Comparison of ENCODE assay signal across 8 cellular contexts in the genomic region with DNA sequence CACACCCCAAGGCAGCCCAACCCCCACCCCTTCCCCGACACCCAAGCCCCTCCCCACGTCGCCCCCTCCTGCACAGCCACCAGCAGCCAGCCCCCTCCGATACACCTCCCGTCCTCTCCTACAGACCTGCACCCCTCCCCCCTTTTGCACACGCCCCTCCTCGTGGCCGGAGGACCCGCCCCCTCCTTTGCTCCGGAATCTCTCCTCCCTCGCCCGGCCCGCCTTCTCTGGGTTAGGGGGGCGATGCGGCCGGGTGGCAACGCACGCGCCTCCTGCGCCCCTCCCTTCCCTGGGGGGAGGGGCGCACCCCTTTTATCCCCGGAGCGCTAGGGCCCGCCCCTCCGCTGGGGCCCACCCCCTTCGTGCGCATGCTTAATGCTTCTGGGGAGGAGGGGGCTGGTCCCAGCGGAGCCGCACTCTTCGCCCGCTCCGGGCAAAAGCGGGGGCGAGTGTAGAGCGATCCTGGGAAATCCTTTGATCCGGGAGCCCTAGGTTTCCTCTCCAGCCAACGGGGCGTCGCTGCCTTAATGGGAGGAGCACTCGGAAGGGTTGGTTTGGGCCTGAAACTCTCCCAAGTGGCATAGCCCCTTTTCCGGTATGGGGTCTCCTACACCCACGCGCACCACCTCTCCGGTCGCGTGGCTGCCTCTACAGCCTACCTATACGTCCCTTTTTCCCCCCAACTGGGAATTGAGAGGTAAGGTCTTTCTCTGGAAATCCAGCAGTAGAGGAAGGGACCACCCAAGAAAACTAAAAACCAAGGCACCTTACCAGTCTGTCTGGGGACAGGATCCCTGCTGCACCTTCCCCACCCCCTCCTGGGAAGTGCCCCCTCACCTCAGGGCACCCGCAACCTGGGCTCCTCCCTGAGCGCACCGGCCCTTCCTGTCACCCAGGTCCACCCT. TPM values are rescaled to one million over a fixed set of nuclear protein-coding genes. Genes with fewer than 3 reads are reported as not detected.
A peak's percentile ranks its signal among the peaks of the same experiment; 100 is the strongest.
DNase-seq lines count a peak whose midpoint lies in the region; ATAC-seq, FAIRE-seq and TF ChIP-seq lines count a peak whose summit lies in the region.

No MANE protein-coding gene starts in this region.

- POLR2A ChIA-PET in SK-N-SH (lab: Yijun Ruan, JAX): interaction anchor here (4.7 kb wide), 1 partner anchor 19 kb away, joined by 39 read pairs; the partner anchor contains the start of gene NRSN2
- POLR2A ChIA-PET in activated naive CD8-positive, alpha-beta T cell treated with anti-CD3 and anti-CD28 coated beads, Interleukin-2, amount 10 ng/mL, durations not matched to agents 7 days and 5 days (lab: Charles Lee): interaction anchor here (0.7 to 5.3 kb wide), 2 partner anchors 29 to 30 kb away, joined by 3 to 84 read pairs; partner anchors contain the start of gene ZCCHC3

- DNase-seq in GM12892 (ENCODE audit: insufficient read length) (peak; percentile 68), NCI-H1092 (lab: John Stamatoyannopoulos, UW) (peak; percentile 82), SK-N-SH (peak; percentile 95), glutamatergic neuron (peak; percentile 88), occipital lobe (lab: John Stamatoyannopoulos, UW) (peak; percentile 72), thyroid gland (peak; percentile 93)
- DNase-seq in activated naive CD8-positive, alpha-beta T cell treated with anti-CD3 and anti-CD28 coated beads, Interleukin-2, amount 10 ng/mL, durations not matched to agents 7 days and 5 days: peak; percentile 86

- peak in 1 of 2 experiments; percentile 39; a peak in 2 of 4 replicates for TF ChIP-seq EP300 in SK-N-SH (IDR thresholded peaks at IDR 0.05; ENCODE audit: borderline replicate concordance in 1 of 2, low read depth in 1 of 2, low read length in 1 of 2)

- peaks cover 31% of the 10 kb centered on the region for H3K4me1 Mint-ChIP-seq in activated naive CD8-positive, alpha-beta T cell treated with anti-CD3 and anti-CD28 coated beads, Interleukin-2, amount 10 ng/mL, durations not matched to agents 7 days and 5 days
- H3K4me1 Mint-ChIP-seq in glutamatergic neuron (ENCODE audit: low read depth, unreplicated experiment): peaks cover 20% of the 10 kb centered on the region

- intact Hi-C loops in thyroid gland (cut with DNase I): no loop called here

- peak; percentile 19 for ATAC-seq in activated naive CD8-positive, alpha-beta T cell treated with anti-CD3 and anti-CD28 coated beads, Interleukin-2, amount 10 ng/mL, durations not matched to agents 7 days and 5 days (ENCODE audit: low read depth)
- no peak for ATAC-seq in HG02759 (IDR thresholded peaks at IDR 0.05; ENCODE audit: unreplicated experiment)

- no peak for TF ChIP-seq RAD21 in SK-N-SH (IDR thresholded peaks at IDR 0.05; ENCODE audit: low read length)

- peaks cover 37% of the 10 kb centered on the region for H3K79me2 ChIP-seq in SK-N-SH (ENCODE audit: insufficient read depth)

- TF ChIP-seq POLR2A in GM12892 (IDR thresholded peaks at IDR 0.05; ENCODE audit: low read depth, low read length) (peak; percentile 43; the same call in 1 of the 2 replicates), thyroid gland (IDR thresholded peaks at IDR 0.05) (peak in 1 of 2 donors; percentile 67)

- 2% methylated on average over 40 of the region's 50 CpGs for WGBS in SK-N-SH (ENCODE audit: low lambda C conversion rate)
- WGBS in thyroid gland, 2 donors: 4 to 7% methylated on average over 5 to 20 of the region's 50 CpGs

- H4K20me1 ChIP-seq in SK-N-SH (ENCODE audit: insufficient read depth): peaks cover 45% of the 10 kb centered on the region

- H3K9me3 Mint-ChIP-seq in activated naive CD8-positive, alpha-beta T cell treated with anti-CD3 and anti-CD28 coated beads, Interleukin-2, amount 10 ng/mL, durations not matched to agents 7 days and 5 days: no peaks in the 10 kb centered on the region
- peaks cover 28% of the 10 kb centered on the region for H3K9me3 Mint-ChIP-seq in glutamatergic neuron (ENCODE audit: unreplicated experiment)

- H3K4me3 ChIP-seq in SK-N-SH (ENCODE audit: low read depth in 2 of 2, low read length in 1 of 2) (peak overlapping the region; percentile 93 to 98), thyroid gland (replicated peaks in 1 of 3) (peak overlapping the region; percentile 19 to 75 (median 62))

- peaks cover 35% of the 10 kb centered on the region for H3F3A ChIP-seq in SK-N-SH (replicated peaks; ENCODE audit: insufficient read depth)

- H3K4me1 ChIP-seq in SK-N-SH (ENCODE audit: control insufficient read depth in 1 of 2, insufficient read depth in 2 of 2, low read depth in 1 of 2, low read length in 1 of 2): peaks cover 29 to 33% of the 10 kb centered on the region in 2 experiments; a peak in 3 of 4 replicates
- H3K4me1 ChIP-seq in thyroid gland: peaks cover 14 to 33% of the 10 kb centered on the region in 2 donors

- no peak overlapping the region for H2AFZ ChIP-seq in SK-N-SH (ENCODE audit: low read depth)

- peaks cover 7 to 18% of the 10 kb centered on the region in 2 experiments for H3K36me3 ChIP-seq in SK-N-SH (replicated peaks in 1 of 2; ENCODE audit: control insufficient read depth in 1 of 2, insufficient read depth in 2 of 2, low read length in 1 of 2)
- H3K36me3 ChIP-seq in thyroid gland: no peaks in the 10 kb centered on the region

- CTCF ChIA-PET in SK-N-SH (lab: Yijun Ruan, JAX): interaction anchor here (4.3 to 5.9 kb wide), 2 partner anchors 16 to 19 kb away, joined by 21 to 65 read pairs; partner anchors contain the start of gene NRSN2

- H3K36me3 Mint-ChIP-seq in activated naive CD8-positive, alpha-beta T cell treated with anti-CD3 and anti-CD28 coated beads, Interleukin-2, amount 10 ng/mL, durations not matched to agents 7 days and 5 days: no peaks in the 10 kb centered on the region
- no peaks in the 10 kb centered on the region for H3K36me3 Mint-ChIP-seq in glutamatergic neuron (ENCODE audit: unreplicated experiment)

- H3K27ac Mint-ChIP-seq in activated naive CD8-positive, alpha-beta T cell treated with anti-CD3 and anti-CD28 coated beads, Interleukin-2, amount 10 ng/mL, durations not matched to agents 7 days and 5 days: peak overlapping the region; percentile 75
- peak overlapping the region; percentile 79 for H3K27ac Mint-ChIP-seq in glutamatergic neuron (ENCODE audit: unreplicated experiment)

- H3K4me3 Mint-ChIP-seq in activated naive CD8-positive, alpha-beta T cell treated with anti-CD3 and anti-CD28 coated beads, Interleukin-2, amount 10 ng/mL, durations not matched to agents 7 days and 5 days: peak overlapping the region; percentile 82
- peak overlapping the region; percentile 81 for H3K4me3 Mint-ChIP-seq in glutamatergic neuron (ENCODE audit: unreplicated experiment)

- peak; percentile 76 for FAIRE-seq in GM12892 (lab: Jason Lieb, UNC)

- H3K9ac ChIP-seq in SK-N-SH: peak overlapping the region; percentile 86

- H3K9me2 ChIP-seq in SK-N-SH: no peaks in the 10 kb centered on the region

- H3K27ac ChIP-seq in SK-N-SH (ENCODE audit: low read depth in 2 of 2, low read length in 1 of 2) (peak overlapping the region; percentile 74 to 96), thyroid gland (peak overlapping the region; percentile 88 to 98 (median 91))

- peak overlapping the region; percentile 99 for H3K4me2 ChIP-seq in SK-N-SH

- H3K9me3 ChIP-seq in SK-N-SH (no peaks in the 10 kb centered on the region), thyroid gland (no peaks in the 10 kb centered on the region)

- no peaks in the 10 kb centered on the region for H3K27me3 Mint-ChIP-seq in activated naive CD8-positive, alpha-beta T cell treated with anti-CD3 and anti-CD28 coated beads, Interleukin-2, amount 10 ng/mL, durations not matched to agents 7 days and 5 days
- peaks cover 18% of the 10 kb centered on the region for H3K27me3 Mint-ChIP-seq in glutamatergic neuron (ENCODE audit: unreplicated experiment)

- H3K27me3 ChIP-seq in SK-N-SH (ENCODE audit: insufficient read depth) (no peaks in the 10 kb centered on the region), thyroid gland (no peaks in the 10 kb centered on the region)

- TF ChIP-seq CTCF in SK-N-SH (IDR thresholded peaks at IDR 0.05): no peak
- TF ChIP-seq CTCF in glutamatergic neuron (IDR thresholded peaks at IDR 0.05; ENCODE audit: partially characterized antibody, unreplicated experiment): no peak
- TF ChIP-seq CTCF in thyroid gland (IDR thresholded peaks at IDR 0.05): no peak

RNA-seq across cellular contexts. Expression of gene SOX12, which starts 1.9 kb away (rescaled TPM):
- 2.1 TPM for polyA plus RNA-seq in GM12892 (2012; ENCODE audit: missing spikeins)
- polyA plus RNA-seq in SK-N-SH (2012; rRNA removed): 7.0 and 11.3 TPM in 2 replicates
- polyA plus RNA-seq in SK-N-SH (2012; cell fraction: cytosol; rRNA removed): 7.9 and 10.8 TPM in 2 replicates
- 44.6 and 55.2 TPM in 2 replicates for polyA plus RNA-seq in SK-N-SH (2012; cell fraction: nucleus; rRNA removed)
- total RNA-seq in activated naive CD8-positive, alpha-beta T cell treated with anti-CD3 and anti-CD28 coated beads, Interleukin-2, amount 10 ng/mL, durations not matched to agents 7 days and 5 days: 10 to 100 TPM; 10.1 to 10.6 TPM
- 67.0 TPM for total RNA-seq in glutamatergic neuron (ENCODE audit: unreplicated experiment)
- 9.4 TPM for total RNA-seq in occipital lobe
- 10 to 100 TPM in 1 of 4 donors, 1 to 10 TPM in 3; 7.1 to 12.9 (median 9.0) TPM for total RNA-seq in thyroid gland

RNA-seq across cellular contexts. Expression of gene NRSN2, which starts 19.6 kb away (rescaled TPM):
- 7.4 TPM for polyA plus RNA-seq in GM12892 (2012; ENCODE audit: missing spikeins)
- polyA plus RNA-seq in SK-N-SH (2012; rRNA removed): 88.6 and 146 TPM in 2 replicates
- 54.7 and 100 TPM in 2 replicates for polyA plus RNA-seq in SK-N-SH (2012; cell fraction: cytosol; rRNA removed)
- polyA plus RNA-seq in SK-N-SH (2012; cell fraction: nucleus; rRNA removed): 63.6 and 88.9 TPM in 2 replicates
- 1 to 10 TPM; 3.6 to 3.7 TPM for total RNA-seq in activated naive CD8-positive, alpha-beta T cell treated with anti-CD3 and anti-CD28 coated beads, Interleukin-2, amount 10 ng/mL, durations not matched to agents 7 days and 5 days
- 89.3 TPM for total RNA-seq in glutamatergic neuron (ENCODE audit: unreplicated experiment)
- total RNA-seq in occipital lobe: 27.0 TPM
- 10 to 100 TPM; 29.8 to 56.7 (median 42.4) TPM for total RNA-seq in thyroid gland

RNA-seq across cellular contexts. Expression of gene ZCCHC3, which starts 29.9 kb away (rescaled TPM):
- 14.4 TPM for polyA plus RNA-seq in GM12892 (2012; ENCODE audit: missing spikeins)
- polyA plus RNA-seq in SK-N-SH (2012; rRNA removed): 9.0 and 9.5 TPM in 2 replicates
- polyA plus RNA-seq in SK-N-SH (2012; cell fraction: cytosol; rRNA removed): 8.7 and 10.1 TPM in 2 replicates
- polyA plus RNA-seq in SK-N-SH (2012; cell fraction: nucleus; rRNA removed): 9.4 and 10.3 TPM in 2 replicates
- 10 to 100 TPM; 30.0 to 30.6 TPM for total RNA-seq in activated naive CD8-positive, alpha-beta T cell treated with anti-CD3 and anti-CD28 coated beads, Interleukin-2, amount 10 ng/mL, durations not matched to agents 7 days and 5 days
- total RNA-seq in glutamatergic neuron (ENCODE audit: unreplicated experiment) (15.3 TPM), occipital lobe (27.0 TPM), thyroid gland (10 to 100 TPM; 20.2 to 28.4 (median 22.3) TPM)

RNA-seq across cellular contexts. Expression of gene C20orf96, which starts 36.7 kb away (rescaled TPM):
- polyA plus RNA-seq in GM12892 (2012; ENCODE audit: missing spikeins): 8.5 TPM
- 16.6 and 19.4 TPM in 2 replicates for polyA plus RNA-seq in SK-N-SH (2012; rRNA removed)
- 11.7 and 12.4 TPM in 2 replicates for polyA plus RNA-seq in SK-N-SH (2012; cell fraction: cytosol; rRNA removed)
- polyA plus RNA-seq in SK-N-SH (2012; cell fraction: nucleus; rRNA removed): 39.5 and 59.8 TPM in 2 replicates
- 10 to 100 TPM in 1 of 2 experiments, 1 to 10 TPM in 1; 9.6 to 11.7 TPM for total RNA-seq in activated naive CD8-positive, alpha-beta T cell treated with anti-CD3 and anti-CD28 coated beads, Interleukin-2, amount 10 ng/mL, durations not matched to agents 7 days and 5 days
- total RNA-seq in glutamatergic neuron (ENCODE audit: unreplicated experiment) (61.1 TPM), occipital lobe (3.3 TPM), thyroid gland (1 to 10 TPM; 4.1 to 9.5 (median 7.0) TPM)

RNA-seq across cellular contexts. Expression of gene TRIB3, which starts 53.3 kb away (rescaled TPM):
- 10.5 TPM for polyA plus RNA-seq in GM12892 (2012; ENCODE audit: missing spikeins)
- 13.2 and 16.6 TPM in 2 replicates for polyA plus RNA-seq in SK-N-SH (2012; rRNA removed)
- 7.2 and 12.0 TPM in 2 replicates for polyA plus RNA-seq in SK-N-SH (2012; cell fraction: cytosol; rRNA removed)
- 14.4 and 14.8 TPM in 2 replicates for polyA plus RNA-seq in SK-N-SH (2012; cell fraction: nucleus; rRNA removed)
- 10 to 100 TPM; 24.2 to 26.1 TPM for total RNA-seq in activated naive CD8-positive, alpha-beta T cell treated with anti-CD3 and anti-CD28 coated beads, Interleukin-2, amount 10 ng/mL, durations not matched to agents 7 days and 5 days
- total RNA-seq in glutamatergic neuron (ENCODE audit: unreplicated experiment) (29.3 TPM), occipital lobe (12.5 TPM), thyroid gland (10 to 100 TPM in 2 of 4 donors, 1 to 10 TPM in 2; 6.1 to 16.5 (median 8.1) TPM)
